ENCODE assay signal across 8 cellular contexts in the genomic region with DNA sequence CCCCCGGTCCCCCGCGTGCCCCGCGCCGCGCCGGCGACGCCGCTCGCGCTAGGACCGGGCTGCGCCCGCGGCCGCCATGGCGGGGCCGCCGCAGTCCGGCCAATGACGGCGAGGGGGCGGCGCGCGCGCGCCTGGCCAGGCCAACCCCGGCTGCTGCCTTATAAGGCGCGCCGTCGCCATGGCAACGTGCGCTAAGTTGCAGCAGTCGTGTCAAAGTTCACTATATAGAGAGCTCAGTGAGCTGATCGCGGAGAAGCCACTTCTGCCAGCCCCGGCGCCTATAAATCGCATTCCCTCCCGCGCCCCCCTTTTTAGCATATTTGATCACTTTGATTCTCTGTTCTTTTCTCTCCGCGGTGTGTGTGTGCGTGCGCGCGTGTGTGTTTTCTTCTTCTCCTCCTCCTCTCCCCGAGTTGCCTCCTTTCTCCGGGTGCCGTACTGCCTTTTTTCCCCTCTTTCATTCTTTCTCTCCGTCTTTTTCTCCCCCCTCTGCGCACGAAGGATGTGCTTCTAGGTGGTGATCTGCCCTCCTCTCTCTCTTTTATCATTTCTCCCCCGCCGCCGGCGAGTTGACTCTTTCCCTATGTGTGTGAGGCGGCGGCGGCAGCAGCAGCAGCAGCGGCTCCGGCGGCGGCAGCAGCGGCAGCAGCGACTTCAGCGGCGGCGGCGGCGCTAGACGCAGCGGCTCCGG. TPM values are rescaled to one million over a fixed set of nuclear protein-coding genes. Genes with fewer than 3 reads are reported as not detected.
DNase-seq lines count a peak whose midpoint lies in the region; ATAC-seq and TF ChIP-seq lines count a peak whose summit lies in the region.

Gene NR2F2 (plus strand): TSS at position 251 of the 691 bp plus-strand sequence. CDS start 1,406 bp downstream, outside the sequence.

- CTCF ChIA-PET in PC-9 (lab: Charles Lee), result interaction anchor here (0.7 kb wide), 1 partner anchor 1072 kb away, joined by 12 read pairs; no protein-coding TSS in a partner anchor

- BruUV-seq in PC-9 (replicated peaks; lab: Mats Ljungman, UMichigan), result no TSS peak

- H3K27ac ChIP-seq in PC-9, result peak within 1 kb of the TSS; percentile 91
- peak within 1 kb of the TSS; percentile 91 for H3K27ac ChIP-seq in ascending aorta
- H3K27ac ChIP-seq in left ventricle myocardium inferior (replicated peaks), result peak within 1 kb of the TSS; percentile 96
- H3K27ac ChIP-seq in trophoblast cell (ENCODE audit: low read depth, low read length), result peak within 1 kb of the TSS; percentile 99

- no peak within 1 kb of the TSS for H2AK5ac ChIP-seq in trophoblast cell (ENCODE audit: low read length)

- peak within 1 kb of the TSS; percentile 74 for H2BK120ac ChIP-seq in trophoblast cell (ENCODE audit: insufficient read depth, low read length, poor library complexity)

- H2BK12ac ChIP-seq in trophoblast cell (ENCODE audit: low read length), result peak within 1 kb of the TSS; percentile 72

- peak within 1 kb of the TSS; percentile 90 for H3K4me3 ChIP-seq in PC-9
- peak within 1 kb of the TSS; percentile 95 for H3K4me3 ChIP-seq in ascending aorta
- peak within 1 kb of the TSS; percentile 88 for H3K4me3 ChIP-seq in left ventricle myocardium inferior
- peak within 1 kb of the TSS; percentile 92 for H3K4me3 ChIP-seq in trophoblast cell (ENCODE audit: low read depth, low read length)

- POLR2A ChIA-PET in PC-9 (lab: Charles Lee; ENCODE audit: unreplicated experiment), result interaction anchor here (0.6 to 1.6 kb wide), 7 partner anchors 54 to 458 kb away, joined by 3 to 17 read pairs (median 9); no protein-coding TSS in a partner anchor

- H3K4me2 ChIP-seq in PC-9, result peak within 1 kb of the TSS; percentile 94
- peak within 1 kb of the TSS; percentile 93 for H3K4me2 ChIP-seq in trophoblast cell (ENCODE audit: low read length)

- peaks cover 55% of the 10 kb centered on the region for H3K79me1 ChIP-seq in trophoblast cell (ENCODE audit: low read length)

- peaks cover 36% of the 10 kb centered on the region for H3K4me1 ChIP-seq in PC-9 (replicated peaks; ENCODE audit: insufficient read depth)
- peaks cover 0 to 13% of the 10 kb centered on the region in 2 donors for H3K4me1 ChIP-seq in ascending aorta
- peaks cover 73% of the 10 kb centered on the region for H3K4me1 ChIP-seq in left ventricle myocardium inferior
- peaks cover 17 to 21% of the 10 kb centered on the region in 2 experiments for H3K4me1 ChIP-seq in trophoblast cell (ENCODE audit: control insufficient read depth in 1 of 2, insufficient read depth in 2 of 2, low read length in 2 of 2)

- no peak for TF ChIP-seq CTCF in PC-9 (conservative IDR thresholded peaks at IDR 0.05)
- TF ChIP-seq CTCF in ascending aorta (IDR thresholded peaks at IDR 0.05), result no peak
- no peak for TF ChIP-seq CTCF in left ventricle myocardium inferior (IDR thresholded peaks at IDR 0.05; ENCODE audit: borderline replicate concordance)

- peak within 1 kb of the TSS; percentile 73 for H4K8ac ChIP-seq in trophoblast cell (ENCODE audit: low read depth, low read length)

- H3F3A ChIP-seq in PC-9 (ENCODE audit: insufficient read depth, low read depth), result peaks cover 26% of the 10 kb centered on the region

- H3K14ac ChIP-seq in trophoblast cell (ENCODE audit: low read length), result peak within 1 kb of the TSS; percentile 85

- H3K27me3 ChIP-seq in PC-9 (ENCODE audit: insufficient read depth, low read depth), result no peaks in the 10 kb centered on the region
- H3K27me3 ChIP-seq in ascending aorta, result no peaks in the 10 kb centered on the region
- peaks cover 72% of the 10 kb centered on the region for H3K27me3 ChIP-seq in left ventricle myocardium inferior (ENCODE audit: low read depth)
- H3K27me3 ChIP-seq in trophoblast cell (ENCODE audit: insufficient read depth, low read length), result no peaks in the 10 kb centered on the region

- DNase-seq in COR-L47 (lab: John Stamatoyannopoulos, UW), result peak; percentile 97
- DNase-seq in HuH-7 (ENCODE audit: low spot score), result peak; percentile 96
- peak; percentile 93 for DNase-seq in PC-9
- peak; percentile 90 to 97 for DNase-seq in ascending aorta (ENCODE audit: low spot score in 2 of 2)
- peak; percentile 96 for DNase-seq in left ventricle myocardium inferior
- peak; percentile 97 to 99 for DNase-seq in trophoblast cell
- no peak for DNase-seq in cerebellar nuclear complex (lab: John Stamatoyannopoulos, UW)

- intact Hi-C loops in PC-9 (cut with micrococcal nuclease; ENCODE audit: unreplicated experiment) (loop anchor here (1.0 kb wide), 2 partner anchors 277 to 458 kb away; no protein-coding TSS in a partner anchor), ascending aorta (cut with DNase I) (loop anchor here (1.0 to 10.0 kb wide), 6 partner anchors 9 to 1658 kb away; no protein-coding TSS in a partner anchor), left ventricle myocardium inferior (cut with micrococcal nuclease) (no loop called here)

- no peaks in the 10 kb centered on the region for H3K9me2 ChIP-seq in PC-9 (ENCODE audit: insufficient read depth)

- H2AFZ ChIP-seq in PC-9 (peak within 1 kb of the TSS; percentile 85), trophoblast cell (ENCODE audit: insufficient read depth, low read length, poor library complexity) (peak within 1 kb of the TSS; percentile 23)

- no peak within 1 kb of the TSS for H4K12ac ChIP-seq in trophoblast cell (ENCODE audit: low read depth, low read length)

- peak within 1 kb of the TSS; percentile 74 for H3K18ac ChIP-seq in trophoblast cell (ENCODE audit: low read length)

- H4K91ac ChIP-seq in trophoblast cell (ENCODE audit: low read depth, low read length), result peak within 1 kb of the TSS; percentile 50

- peaks cover 19% of the 10 kb centered on the region for H4K20me1 ChIP-seq in PC-9 (ENCODE audit: insufficient read depth)

- peaks cover 11% of the 10 kb centered on the region; the same call in 1 of the 2 replicates for H3K36me3 ChIP-seq in PC-9 (ENCODE audit: low read depth)
- peaks cover 4 to 23% of the 10 kb centered on the region in 2 donors for H3K36me3 ChIP-seq in ascending aorta
- peaks cover 15% of the 10 kb centered on the region for H3K36me3 ChIP-seq in left ventricle myocardium inferior
- H3K36me3 ChIP-seq in trophoblast cell (ENCODE audit: control insufficient read depth in 1 of 2, insufficient read depth in 2 of 2, low read length in 2 of 2), result peaks cover 18 to 23% of the 10 kb centered on the region in 2 experiments

- peak within 1 kb of the TSS; percentile 75 for H2BK5ac ChIP-seq in trophoblast cell (ENCODE audit: low read depth, low read length, poor library complexity)

- WGBS in trophoblast cell (ENCODE audit: extremely low coverage, insufficient coverage, insufficient read length), result no CpG with 5 or more reads among the region's 78 CpGs

- peak; percentile 76 for ATAC-seq in GM21381 (IDR thresholded peaks at IDR 0.05; ENCODE audit: unreplicated experiment)

- H3K9me3 ChIP-seq in PC-9 (ENCODE audit: insufficient read depth, low read depth) (no peaks in the 10 kb centered on the region), ascending aorta (no peaks in the 10 kb centered on the region), left ventricle myocardium inferior (replicated peaks) (no peaks in the 10 kb centered on the region), trophoblast cell (ENCODE audit: insufficient read depth, low read depth, low read length) (no peaks in the 10 kb centered on the region)

- H3K9ac ChIP-seq in trophoblast cell (ENCODE audit: low read length), result peak within 1 kb of the TSS; percentile 91

- H3K79me2 ChIP-seq in PC-9 (ENCODE audit: low read depth), result peaks cover 87% of the 10 kb centered on the region
- peaks cover 43% of the 10 kb centered on the region for H3K79me2 ChIP-seq in trophoblast cell (ENCODE audit: control insufficient read depth, insufficient read depth, low read length, poor library complexity)

- H3K4ac ChIP-seq in trophoblast cell (ENCODE audit: low read depth, low read length), result peak within 1 kb of the TSS; percentile 73

- peak within 1 kb of the TSS; percentile 79 for H3K23ac ChIP-seq in trophoblast cell (ENCODE audit: low read length)

RNA-seq across cellular contexts. Expression of gene NR2F2, which starts in this region (rescaled TPM):
- total RNA-seq in PC-9 (2021), result 48.4 and 72.1 TPM in 2 replicates
- total RNA-seq in ascending aorta, result 126 TPM
- 12.8 TPM for total RNA-seq in left ventricle myocardium inferior
- 91.9 and 99.1 TPM in 2 replicates for polyA plus RNA-seq in trophoblast cell (2013)

Comparison
In these comparisons a context has a peak if more than half of its experiments do, and no peak if none do; other contexts are left out.
1. DNase-seq: peak in COR-L47 (single experiment), HuH-7 (single experiment), PC-9 (2 of 2), ascending aorta (2 of 2), left ventricle myocardium inferior (single experiment) and trophoblast cell (2 of 2); none in cerebellar nuclear complex (0 of 2).
2. Peak in every context shown above with its lines, with median percentiles within 50 percentile points of each other: H3K27ac ChIP-seq and H3K4me3 ChIP-seq.